9 cellular contexts compared by ENCODE assay signal in the genomic region with DNA sequence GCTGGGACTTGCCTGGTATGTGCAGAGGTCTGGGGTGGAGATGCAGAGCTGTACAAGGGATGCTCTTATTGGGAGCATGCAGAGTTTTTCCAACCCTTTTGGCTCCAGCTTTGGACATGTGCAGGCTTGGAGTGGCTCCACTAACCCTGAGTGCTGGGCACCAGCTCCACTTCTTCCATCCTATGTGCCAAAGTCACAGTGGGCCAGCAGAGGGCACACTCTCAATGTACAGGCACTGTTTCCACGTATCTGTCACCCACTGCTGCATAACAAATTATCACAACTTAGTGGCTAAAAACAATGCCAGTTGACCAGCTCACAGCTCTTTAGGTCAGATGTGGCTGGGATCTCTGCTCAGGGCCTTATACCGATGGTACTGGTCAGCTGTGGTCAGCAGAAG.
A peak's percentile ranks its signal among the peaks of the same experiment; 100 is the strongest.
DNase-seq lines count a peak whose midpoint lies in the region; ATAC-seq and TF ChIP-seq lines count a peak whose summit lies in the region.
"Had no signal": no experiment of that assay in that cellular context is flagged by ENCODE, and none has a peak within 500 bp of the region (broad histone marks: within the 10 kb centered on the region; RNA-seq: fewer than 3 reads in every experiment).

No MANE protein-coding gene starts in this region.

- H3K4me3 Mint-ChIP-seq in activated T-cell treated with anti-CD3 and anti-CD28 coated beads, Interleukin-2, amount 50 U/mL, for 4 hours, result no peak overlapping the region

- H3K9me3 Mint-ChIP-seq in activated T-cell treated with anti-CD3 and anti-CD28 coated beads, Interleukin-2, amount 50 U/mL, for 4 hours, result no peaks in the 10 kb centered on the region

- no peaks in the 10 kb centered on the region for H3F3A ChIP-seq in OCI-LY1 (ENCODE audit: insufficient read depth, low read length)

- no peak overlapping the region for H2AFZ ChIP-seq in OCI-LY1 (ENCODE audit: low read length)

- H3K36me3 ChIP-seq in OCI-LY1 (ENCODE audit: insufficient read depth, low read length), result no peaks in the 10 kb centered on the region
- H3K36me3 ChIP-seq: vagina had no signal

- TF ChIP-seq CTCF in GM12864 (IDR thresholded peaks at IDR 0.05; ENCODE audit: low read depth, low read length, missing control alignments) (peak; percentile 47), OCI-LY1 (IDR thresholded peaks at IDR 0.05; ENCODE audit: low read length) (peak; percentile 41; the same call in 1 of the 2 replicates)

- no peak overlapping the region for H3K4me3 ChIP-seq in GM12864 (ENCODE audit: low read depth, low read length)
- no peak overlapping the region for H3K4me3 ChIP-seq in OCI-LY1 (ENCODE audit: low read depth, low read length, poor library complexity, severe bottlenecking)
- H3K4me3 ChIP-seq: vagina had no signal

- H3K9me2 ChIP-seq in OCI-LY1 (ENCODE audit: low read depth, low read length), result no peaks in the 10 kb centered on the region

- ATAC-seq in activated T-cell treated with anti-CD3 and anti-CD28 coated beads, Interleukin-2, amount 50 U/mL, for 4 hours, result peak in 1 of 2 donors; percentile 51
- ATAC-seq in GM21526 (IDR thresholded peaks at IDR 0.05; ENCODE audit: low FRiP score, unreplicated experiment), result no peak
- no peak for ATAC-seq in Right ventricle myocardium inferior

- no peaks in the 10 kb centered on the region for H3K9me3 ChIP-seq in OCI-LY1 (ENCODE audit: low read length)
- H3K9me3 ChIP-seq: vagina had no signal

- no peaks in the 10 kb centered on the region for H3K27me3 ChIP-seq in OCI-LY1 (ENCODE audit: insufficient read depth, low read length)
- H3K27me3 ChIP-seq: vagina had no signal

- no peaks in the 10 kb centered on the region for H3K4me1 Mint-ChIP-seq in activated T-cell treated with anti-CD3 and anti-CD28 coated beads, Interleukin-2, amount 50 U/mL, for 4 hours (ENCODE audit: low read depth)

- H3K4me1 ChIP-seq in OCI-LY1 (ENCODE audit: insufficient read depth, low read length, severe bottlenecking), result no peaks in the 10 kb centered on the region
- H3K4me1 ChIP-seq: vagina had no signal

- DNase-seq in GM12864 (ENCODE audit: low read depth) (no peak), SIG-M5 treated with dmso at 0.1 percent for 504 hours (lab: John Stamatoyannopoulos, UW; ENCODE audit: unreplicated experiment) (no peak), Right ventricle myocardium inferior (ENCODE audit: missing footprints) (no peak), DMS79 (lab: John Stamatoyannopoulos, UW) (no peak)
- peak; percentile 23 for DNase-seq in activated T-cell treated with anti-CD3 and anti-CD28 coated beads, Interleukin-2, amount 50 U/mL, for 4 hours
- DNase-seq in stimulated activated CD4-positive, alpha-beta T cell treated with anti-CD3 and anti-CD28 coated beads, Interleukin-1b, Interleukin-23, amount 100 ng/mL, for 4 hours (ENCODE audit: low read depth in 2 of 2), result peak; percentile 6 to 18

- peaks cover 6% of the 10 kb centered on the region for H3K27me3 Mint-ChIP-seq in activated T-cell treated with anti-CD3 and anti-CD28 coated beads, Interleukin-2, amount 50 U/mL, for 4 hours (ENCODE audit: low read depth)

- no peak overlapping the region for H3K4me2 ChIP-seq in OCI-LY1 (ENCODE audit: low read length)

- no peak overlapping the region for H3K27ac ChIP-seq in OCI-LY1 (ENCODE audit: low read depth, low read length, poor library complexity, severe bottlenecking)
- H3K27ac ChIP-seq: vagina had no signal

- no peaks in the 10 kb centered on the region for H3K79me2 ChIP-seq in OCI-LY1 (ENCODE audit: insufficient read depth, low read length)

- H3K36me3 Mint-ChIP-seq in activated T-cell treated with anti-CD3 and anti-CD28 coated beads, Interleukin-2, amount 50 U/mL, for 4 hours (ENCODE audit: insufficient read depth), result no peaks in the 10 kb centered on the region

- H4K20me1 ChIP-seq in OCI-LY1 (ENCODE audit: insufficient read depth, low read length), result no peaks in the 10 kb centered on the region

- intact Hi-C loops in Right ventricle myocardium inferior (cut with DNase I), result no loop called here

- no peak overlapping the region for H3K9ac ChIP-seq in OCI-LY1 (ENCODE audit: low read length)

Comparison
In these comparisons a context has a peak if more than half of its experiments do, and no peak if none do; other contexts are left out.
1. DNase-seq: peak in activated T-cell treated with anti-CD3 and anti-CD28 coated beads, Interleukin-2, amount 50 U/mL, for 4 hours (single experiment) and stimulated activated CD4-positive, alpha-beta T cell treated with anti-CD3 and anti-CD28 coated beads, Interleukin-1b, Interleukin-23, amount 100 ng/mL, for 4 hours (2 of 2); none in GM12864 (single experiment), SIG-M5 treated with dmso at 0.1 percent for 504 hours (single experiment), Right ventricle myocardium inferior (single experiment) and DMS79 (single experiment).